ENCODE assay signal across 8 cellular contexts in genomic region chr11:57131080-57131790, GRCh38. TPM values are rescaled to one million over a fixed set of nuclear protein-coding genes. Genes with fewer than 3 reads are reported as not detected.
DNase-seq lines count a peak whose midpoint lies in the region; ATAC-seq and TF ChIP-seq lines count a peak whose summit lies in the region.

No MANE protein-coding gene starts in this region.

- H3K9me3 Mint-ChIP-seq in nephron = no peaks in the 10 kb centered on the region
- H3K9me3 Mint-ChIP-seq in activated T-cell treated with anti-CD3 and anti-CD28 coated beads, Interleukin-2, amount 50 U/mL, for 4 hours = no peaks in the 10 kb centered on the region

- no peaks in the 10 kb centered on the region for H3K27me3 Mint-ChIP-seq in nephron (ENCODE audit: low read depth)
- H3K27me3 Mint-ChIP-seq in activated T-cell treated with anti-CD3 and anti-CD28 coated beads, Interleukin-2, amount 50 U/mL, for 4 hours (ENCODE audit: low read depth) = peaks cover 8% of the 10 kb centered on the region

- peak; percentile 76 for DNase-seq in DMS53 (lab: John Stamatoyannopoulos, UW)
- peak; percentile 15 for DNase-seq in NCI-H1092 treated with DMSO at 0.1 percent for 48 hours (lab: John Stamatoyannopoulos, UW)
- DNase-seq in ecto neural progenitor cell (ENCODE audit: low spot score) = peak; percentile 75
- no peak for DNase-seq in foreskin melanocyte
- DNase-seq in DMS79 treated with DMSO at 0.1 percent for 48 hours (lab: John Stamatoyannopoulos, UW) = no peak
- DNase-seq in activated T-cell treated with anti-CD3 and anti-CD28 coated beads, Interleukin-2, amount 50 U/mL, for 4 hours = no peak

- ATAC-seq in HG03095 (IDR thresholded peaks at IDR 0.05; ENCODE audit: unreplicated experiment) = no peak
- no peak for ATAC-seq in activated T-cell treated with anti-CD3 and anti-CD28 coated beads, Interleukin-2, amount 50 U/mL, for 4 hours

- no peaks in the 10 kb centered on the region for H3K36me3 Mint-ChIP-seq in nephron (ENCODE audit: low read depth)
- H3K36me3 Mint-ChIP-seq in activated T-cell treated with anti-CD3 and anti-CD28 coated beads, Interleukin-2, amount 50 U/mL, for 4 hours (ENCODE audit: insufficient read depth) = no peaks in the 10 kb centered on the region

- peak; percentile 48 to 67 (median 59) for TF ChIP-seq CTCF in nephron (IDR thresholded peaks at IDR 0.05; ENCODE audit: unreplicated experiment in 3 of 3)

- H3K27ac Mint-ChIP-seq in nephron = no peak overlapping the region

- H3K4me3 Mint-ChIP-seq in nephron = no peak overlapping the region
- H3K4me3 Mint-ChIP-seq in activated T-cell treated with anti-CD3 and anti-CD28 coated beads, Interleukin-2, amount 50 U/mL, for 4 hours = no peak overlapping the region

- H3K4me1 Mint-ChIP-seq in nephron = peaks cover 10% of the 10 kb centered on the region
- no peaks in the 10 kb centered on the region for H3K4me1 Mint-ChIP-seq in activated T-cell treated with anti-CD3 and anti-CD28 coated beads, Interleukin-2, amount 50 U/mL, for 4 hours (ENCODE audit: low read depth)

RNA-seq across cellular contexts. Expression of gene LRRC55, which starts 50.5 kb away (rescaled TPM):
- not detected for total RNA-seq in activated T-cell treated with anti-CD3 and anti-CD28 coated beads, Interleukin-2, amount 50 U/mL, for 4 hours

Comparison
In these comparisons a context has a peak if more than half of its experiments do, and no peak if none do; other contexts are left out.
1. DNase-seq: peak in DMS53 (single experiment), NCI-H1092 treated with DMSO at 0.1 percent for 48 hours (single experiment) and ecto neural progenitor cell (single experiment); none in foreskin melanocyte (single experiment), DMS79 treated with DMSO at 0.1 percent for 48 hours (single experiment) and activated T-cell treated with anti-CD3 and anti-CD28 coated beads, Interleukin-2, amount 50 U/mL, for 4 hours (single experiment).